12 cellular contexts compared by ENCODE assay signal in the genomic region with DNA sequence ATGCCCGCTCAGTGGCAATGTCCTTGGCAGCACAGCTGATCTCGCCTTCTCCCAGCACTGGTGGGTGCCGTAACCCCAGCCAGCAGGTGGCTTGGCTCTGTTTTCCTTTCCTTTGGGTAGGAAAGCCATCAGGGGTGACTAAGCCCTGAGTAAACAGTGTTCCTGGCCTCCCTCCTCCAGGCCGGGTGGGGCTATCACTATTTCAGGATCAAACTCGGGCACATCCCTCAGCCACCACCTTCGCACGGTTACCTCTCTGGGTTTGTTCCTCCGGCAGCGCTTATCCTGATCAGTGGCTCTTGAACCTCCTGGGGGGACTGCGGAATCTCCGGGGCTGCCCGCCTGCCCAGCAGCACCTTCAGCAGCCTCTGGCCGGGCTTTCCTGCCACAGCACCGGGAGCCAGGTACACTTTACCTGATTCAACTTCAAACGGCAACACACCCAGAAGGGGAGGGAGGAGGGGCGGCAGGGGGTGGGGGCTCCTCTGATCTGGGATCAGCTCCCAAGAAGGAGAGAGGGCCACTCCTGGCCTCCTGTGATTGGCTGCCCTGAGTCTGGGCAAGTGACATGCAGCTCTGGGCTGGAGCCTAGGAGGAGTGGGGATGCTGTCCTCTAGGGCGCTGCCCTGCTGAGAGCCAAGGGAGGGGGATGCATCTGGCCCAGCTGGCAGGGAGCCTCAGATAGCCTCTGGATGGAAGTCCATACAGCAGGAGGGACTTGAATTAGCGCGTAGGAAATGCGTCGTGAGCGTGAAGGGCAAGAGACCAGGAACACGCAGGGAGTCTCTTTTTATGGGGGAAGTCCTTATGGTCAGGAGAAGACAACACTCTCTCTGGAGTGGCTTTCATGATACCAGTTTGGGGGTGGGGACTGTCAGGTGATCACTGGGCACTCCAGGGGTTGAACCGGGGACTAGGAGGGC. TPM values are rescaled to one million over a fixed set of nuclear protein-coding genes. Genes with fewer than 3 reads are reported as not detected.
A peak's percentile ranks its signal among the peaks of the same experiment; 100 is the strongest.
DNase-seq lines count a peak whose midpoint lies in the region; ATAC-seq and FAIRE-seq lines count a peak whose summit lies in the region.
"Had no signal": no experiment of that assay in that cellular context is flagged by ENCODE, and none has a peak within 500 bp of the region (broad histone marks: within the 10 kb centered on the region; RNA-seq: fewer than 3 reads in every experiment).

A gene with protein sequence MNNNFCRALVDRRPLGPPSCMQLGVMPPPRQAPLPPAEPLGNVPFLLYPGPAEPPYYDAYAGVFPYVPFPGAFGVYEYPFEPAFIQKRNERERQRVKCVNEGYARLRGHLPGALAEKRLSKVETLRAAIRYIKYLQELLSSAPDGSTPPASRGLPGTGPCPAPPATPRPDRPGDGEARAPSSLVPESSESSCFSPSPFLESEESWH (minus strand): TSS at position 353 of the 923 bp plus-strand sequence. CDS start 11,812 bp downstream, outside the sequence.

- peaks cover 10% of the 10 kb centered on the region for H3K27me3 ChIP-seq in iPS-15b (ENCODE audit: control insufficient read depth, insufficient read depth, low read length)

- peak within 1 kb of the TSS; percentile 43 for H3K4me3 ChIP-seq in iPS-15b (ENCODE audit: low read depth, low read length)

- ATAC-seq in Right ventricle myocardium superior (ENCODE audit: poor library complexity) (no peak), left cardiac atrium (no peak), HG03108 (IDR thresholded peaks at IDR 0.05; ENCODE audit: unreplicated experiment) (no peak)
- ATAC-seq: activated CD8-positive, alpha-beta T cell treated with anti-CD3 and anti-CD28 coated beads for 36 hours had no signal

- H3K36me3 ChIP-seq in iPS-15b (ENCODE audit: control insufficient read depth, insufficient read depth, low read length), result no peaks in the 10 kb centered on the region

- H3K9me3 ChIP-seq in iPS-15b (ENCODE audit: control insufficient read depth, insufficient read depth, low read length), result no peaks in the 10 kb centered on the region

- H3K4me1 ChIP-seq in iPS-15b (ENCODE audit: control insufficient read depth, insufficient read depth, low read length), result peaks cover 8% of the 10 kb centered on the region

- intact Hi-C loops in Right ventricle myocardium superior (cut with DNase I), result no loop called here
- intact Hi-C loops in left cardiac atrium (cut with DNase I), result no loop called here

- H3K9ac ChIP-seq in iPS-15b (ENCODE audit: low read depth, low read length), result no peak within 1 kb of the TSS

- DNase-seq in Right ventricle myocardium superior, result peak; percentile 13
- no peak for DNase-seq in left cardiac atrium
- DNase-seq in RCC 7860 (ENCODE audit: low spot score), result peak; percentile 73
- DNase-seq in urothelium cell line (ENCODE audit: low spot score), result peak; percentile 88
- DNase-seq in KG1 (lab: John Stamatoyannopoulos, UW), result no peak
- DNase-seq in ecto neural progenitor cell (ENCODE audit: low spot score), result no peak
- DNase-seq: activated CD8-positive, alpha-beta T cell treated with anti-CD3 and anti-CD28 coated beads for 36 hours; midbrain; NCI-H524 treated with DMSO at 0.1 percent for 48 hours had no signal

- FAIRE-seq in RCC 7860 (lab: Jason Lieb, UNC) (peak; percentile 76), urothelium cell line (lab: Jason Lieb, UNC) (no peak)
- FAIRE-seq: colon had no signal

RNA-seq across cellular contexts. Expression of the gene that starts here (rescaled TPM):
- total RNA-seq in Right ventricle myocardium superior, result not detected
- total RNA-seq in left cardiac atrium, result not detected

Comparison
In these comparisons a context has a peak if more than half of its experiments do, and no peak if none do; other contexts are left out.
1. Peak in DNase-seq in Right ventricle myocardium superior; RNA of the gene not detected or under 1 TPM.
2. DNase-seq: peak in RCC 7860 (single experiment) and urothelium cell line (single experiment); none in left cardiac atrium (single experiment), KG1 (single experiment) and ecto neural progenitor cell (single experiment).